18 cellular contexts compared by ENCODE assay signal in the genomic region with DNA sequence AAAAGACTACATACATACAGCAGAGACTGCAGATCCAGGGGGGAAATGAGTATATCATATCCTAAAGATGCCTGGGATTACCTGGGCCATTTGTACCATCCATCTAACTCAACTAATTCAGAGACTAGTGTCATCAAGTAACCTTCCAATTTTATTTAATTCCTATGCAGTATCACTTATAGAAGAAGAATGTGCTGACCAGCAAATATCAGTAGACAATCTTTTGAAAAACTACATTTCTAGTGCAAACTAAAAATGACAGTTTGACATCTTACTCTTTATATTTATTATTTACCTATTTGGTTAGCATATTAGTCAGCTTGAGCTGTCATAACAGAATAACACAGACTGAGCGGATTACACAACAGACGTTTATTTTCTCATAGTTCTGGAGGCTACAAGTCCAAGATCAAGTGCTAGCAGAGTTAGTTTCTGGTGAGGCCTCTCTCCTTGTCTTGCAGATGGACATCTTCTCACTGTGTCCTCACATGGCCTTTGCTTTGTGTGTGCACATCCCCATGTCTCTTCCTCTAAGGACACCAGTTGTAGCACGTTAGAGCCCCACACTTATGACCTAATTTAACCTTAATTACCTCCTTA. TPM values are rescaled to one million over a fixed set of nuclear protein-coding genes. Genes with fewer than 3 reads are reported as not detected.
DNase-seq lines count a peak whose midpoint lies in the region; ATAC-seq and TF ChIP-seq lines count a peak whose summit lies in the region.
"Had no signal": no experiment of that assay in that cellular context is flagged by ENCODE, and none has a peak within 500 bp of the region (broad histone marks: within the 10 kb centered on the region; RNA-seq: fewer than 3 reads in every experiment).

No MANE protein-coding gene starts in this region.

- no peaks in the 10 kb centered on the region for H3F3A ChIP-seq in PC-3 (ENCODE audit: low read length, unreplicated experiment)

- TF ChIP-seq CTCF in A673 (conservative IDR thresholded peaks at IDR 0.05; ENCODE audit: low read depth, low read length), result no peak
- no peak for TF ChIP-seq CTCF in PC-3 (conservative IDR thresholded peaks at IDR 0.05; ENCODE audit: low read depth, low read length)
- no peak for TF ChIP-seq CTCF in cardiac fibroblast (IDR thresholded peaks at IDR 0.05; ENCODE audit: low read depth, low read length)

- H2BK120ac ChIP-seq in mesenchymal stem cell (ENCODE audit: low read depth, low read length), result no peak overlapping the region

- peak overlapping the region; percentile 9; the same call in 1 of the 2 replicates for H3K4me2 ChIP-seq in PC-3 (ENCODE audit: low read length)
- H3K4me2 ChIP-seq in mesenchymal stem cell (ENCODE audit: low read length, poor library complexity, severe bottlenecking), result no peak overlapping the region
- H3K4me2 ChIP-seq: BLaER1 treated with 17β-estradiol and CSF1 and Interleukin-3, amounts not matched to agents 10 nM and 100 nM had no signal

- H2BK15ac ChIP-seq in mesenchymal stem cell (ENCODE audit: low read depth, poor library complexity, severe bottlenecking), result no peak overlapping the region

- 82% methylated on average over 3 of the region's 3 CpGs for WGBS in mesenchymal stem cell

- H2BK12ac ChIP-seq in mesenchymal stem cell (ENCODE audit: low read length in 2 of 2), result no peak overlapping the region

- peak overlapping the region; percentile 99 for H3K27ac ChIP-seq in A673 (ENCODE audit: low read depth, low read length, poor library complexity, severe bottlenecking)
- peak overlapping the region; percentile 17; the same call in 1 of the 2 replicates for H3K27ac ChIP-seq in PC-3 (ENCODE audit: low read length)
- H3K27ac ChIP-seq in mesenchymal stem cell (ENCODE audit: low read length, poor library complexity, severe bottlenecking), result no peak overlapping the region
- H3K27ac ChIP-seq: BLaER1 treated with 17β-estradiol and CSF1 and Interleukin-3, amounts not matched to agents 10 nM and 100 nM had no signal

- no peak overlapping the region for H2AK5ac ChIP-seq in mesenchymal stem cell (ENCODE audit: low read length, severe bottlenecking)

- no peaks in the 10 kb centered on the region for H3K4me1 Mint-ChIP-seq in effector memory CD8-positive, alpha-beta T cell (ENCODE audit: low read depth in 2 of 2)

- H4K20me1 ChIP-seq in PC-3 (ENCODE audit: low read length), result no peaks in the 10 kb centered on the region
- H4K20me1 ChIP-seq: BLaER1 treated with 17β-estradiol and CSF1 and Interleukin-3, amounts not matched to agents 10 nM and 100 nM had no signal

- no peak overlapping the region for H4K8ac ChIP-seq in mesenchymal stem cell (ENCODE audit: low read length)

- H3K4me3 Mint-ChIP-seq in effector memory CD8-positive, alpha-beta T cell, result no peak overlapping the region
- H3K4me3 Mint-ChIP-seq: CD4-positive, alpha-beta T cell had no signal

- H3K9me3 Mint-ChIP-seq in effector memory CD8-positive, alpha-beta T cell, result no peaks in the 10 kb centered on the region
- H3K9me3 Mint-ChIP-seq: CD4-positive, alpha-beta T cell had no signal

- CTCF ChIA-PET in A673 (lab: Charles Lee), result no interaction called here
- CTCF ChIA-PET in PC-3 (lab: Charles Lee), result no interaction called here

- H4K91ac ChIP-seq in mesenchymal stem cell (ENCODE audit: low read length), result no peak overlapping the region

- DNase-seq in A673 (ENCODE audit: low spot score), result no peak
- DNase-seq in PC-3, result peak; percentile 72
- peak; percentile 10 to 52 for DNase-seq in cardiac fibroblast (ENCODE audit: low read depth in 2 of 2)
- DNase-seq in mesenchymal stem cell, result peak; percentile 56
- no peak for DNase-seq in cardiac septum (ENCODE audit: low spot score)
- DNase-seq in NCI-H1694 (lab: John Stamatoyannopoulos, UW), result no peak
- DNase-seq in effector memory CD8-positive, alpha-beta T cell, result no peak
- DNase-seq: AML-193; CD4-positive, alpha-beta T cell; MV-4-11; NCI-H1105; NCI-H1436 treated with DMSO at 0.1 percent for 48 hours; NCI-H1930; NCI-H446 treated with DMSO at 0.1 percent for 48 hours; NCI-H526 treated with DMSO at 0.1 percent for 48 hours; RPMI8226; SHP77 had no signal

- no peak overlapping the region for H3K4ac ChIP-seq in mesenchymal stem cell (ENCODE audit: low read depth in 1 of 2, low read length in 2 of 2)

- H3K9me3 ChIP-seq in A673 (ENCODE audit: low read depth, low read length, poor library complexity, severe bottlenecking) (no peaks in the 10 kb centered on the region), PC-3 (ENCODE audit: low read length) (no peaks in the 10 kb centered on the region), mesenchymal stem cell (ENCODE audit: control insufficient read depth, low read length) (no peaks in the 10 kb centered on the region)
- H3K9me3 ChIP-seq: BLaER1 treated with 17β-estradiol and CSF1 and Interleukin-3, amounts not matched to agents 10 nM and 100 nM had no signal

- H3K36me3 Mint-ChIP-seq in effector memory CD8-positive, alpha-beta T cell (ENCODE audit: insufficient read depth), result peaks cover 4% of the 10 kb centered on the region

- BruUV-seq in A673 (replicated peaks; lab: Mats Ljungman, UMichigan) (no TSS peak), PC-3 (replicated peaks; lab: Mats Ljungman, UMichigan) (no TSS peak)

- H3K27ac Mint-ChIP-seq in effector memory CD8-positive, alpha-beta T cell, result no peak overlapping the region
- H3K27ac Mint-ChIP-seq: CD4-positive, alpha-beta T cell had no signal

- no peaks in the 10 kb centered on the region for H3K79me2 ChIP-seq in PC-3 (ENCODE audit: low read length)

- H3K36me3 ChIP-seq in A673 (ENCODE audit: insufficient read depth, low read length, poor library complexity, severe bottlenecking) (no peaks in the 10 kb centered on the region), PC-3 (ENCODE audit: low read depth, low read length) (no peaks in the 10 kb centered on the region), mesenchymal stem cell (ENCODE audit: control insufficient read depth in 1 of 2, insufficient read depth in 2 of 2, low read depth in 1 of 2, low read length in 2 of 2) (no peaks in the 10 kb centered on the region)
- H3K36me3 ChIP-seq: BLaER1 treated with 17β-estradiol and CSF1 and Interleukin-3, amounts not matched to agents 10 nM and 100 nM had no signal

- no peak overlapping the region for H3K23ac ChIP-seq in mesenchymal stem cell (ENCODE audit: low read length in 2 of 2)

- H3K27me3 Mint-ChIP-seq in effector memory CD8-positive, alpha-beta T cell, result no peaks in the 10 kb centered on the region
- H3K27me3 Mint-ChIP-seq: CD4-positive, alpha-beta T cell had no signal

- H3K9ac ChIP-seq in PC-3 (ENCODE audit: low read length) (no peak overlapping the region), mesenchymal stem cell (ENCODE audit: low read length) (no peak overlapping the region)
- H3K9ac ChIP-seq: BLaER1 treated with 17β-estradiol and CSF1 and Interleukin-3, amounts not matched to agents 10 nM and 100 nM had no signal

- peaks cover 84% of the 10 kb centered on the region for H3K4me1 ChIP-seq in A673 (ENCODE audit: insufficient read depth, low read length, poor library complexity, severe bottlenecking)
- H3K4me1 ChIP-seq in PC-3 (ENCODE audit: insufficient read depth, low read length), result peaks cover 25% of the 10 kb centered on the region
- no peaks in the 10 kb centered on the region for H3K4me1 ChIP-seq in mesenchymal stem cell (ENCODE audit: control insufficient read depth, insufficient read depth, low read depth, low read length)
- H3K4me1 ChIP-seq: BLaER1 treated with 17β-estradiol and CSF1 and Interleukin-3, amounts not matched to agents 10 nM and 100 nM had no signal

- no peaks in the 10 kb centered on the region for H3K27me3 ChIP-seq in A673 (replicated peaks; ENCODE audit: insufficient read depth, low read depth, low read length, poor library complexity)
- H3K27me3 ChIP-seq in PC-3 (ENCODE audit: low read length), result no peaks in the 10 kb centered on the region
- H3K27me3 ChIP-seq in mesenchymal stem cell (ENCODE audit: control insufficient read depth in 1 of 2, insufficient read depth in 1 of 2, low read length in 2 of 2), result no peaks in the 10 kb centered on the region
- H3K27me3 ChIP-seq: BLaER1 treated with 17β-estradiol and CSF1 and Interleukin-3, amounts not matched to agents 10 nM and 100 nM had no signal

- no peaks in the 10 kb centered on the region for H3K79me1 ChIP-seq in mesenchymal stem cell (replicated peaks; ENCODE audit: low read length, poor library complexity, severe bottlenecking)

- H2AFZ ChIP-seq in PC-3 (ENCODE audit: low read length), result no peak overlapping the region
- H2AFZ ChIP-seq in mesenchymal stem cell (ENCODE audit: low read depth, low read length), result no peak overlapping the region

- H3K4me3 ChIP-seq in A673 (ENCODE audit: low read depth, low read length, poor library complexity, severe bottlenecking) (no peak overlapping the region), PC-3 (ENCODE audit: low read length) (no peak overlapping the region), cardiac fibroblast (replicated peaks in 1 of 2; ENCODE audit: low read depth in 2 of 2, low read length in 2 of 2) (no peak overlapping the region), mesenchymal stem cell (ENCODE audit: insufficient read depth in 1 of 2, low read depth in 1 of 2, low read length in 2 of 2) (no peak overlapping the region)
- H3K4me3 ChIP-seq: BLaER1 treated with 17β-estradiol and CSF1 and Interleukin-3, amounts not matched to agents 10 nM and 100 nM had no signal

- no peak overlapping the region for H2BK5ac ChIP-seq in mesenchymal stem cell (ENCODE audit: low read depth, low read length, poor library complexity, severe bottlenecking)

- POLR2A ChIA-PET in A673 (lab: Charles Lee; ENCODE audit: low non-redundant PET) (no interaction called here), PC-3 (lab: Charles Lee; ENCODE audit: unreplicated experiment) (no interaction called here)

- no peak overlapping the region for H3K18ac ChIP-seq in mesenchymal stem cell (ENCODE audit: low read depth in 1 of 2, low read length in 2 of 2)

- ATAC-seq in PC-3, result peak; percentile 66
- ATAC-seq in effector memory CD8-positive, alpha-beta T cell (replicated peaks), result no peak

- no peak overlapping the region for H3K14ac ChIP-seq in mesenchymal stem cell (ENCODE audit: low read length in 2 of 2)

- intact Hi-C loops in A673 (cut with micrococcal nuclease; ENCODE audit: unreplicated experiment) (loop anchor here (10.0 kb wide), 1 partner anchor 256 kb away; no protein-coding TSS in a partner anchor), PC-3 (cut with micrococcal nuclease) (no loop called here), cardiac septum (cut with DNase I) (no loop called here)

- H3K9me2 ChIP-seq in PC-3 (replicated peaks; ENCODE audit: low read length), result no peaks in the 10 kb centered on the region

RNA-seq across cellular contexts. Expression of gene NCKAP5, which starts 47.0 kb away (rescaled TPM):
- total RNA-seq in A673 (2021) (26.6 and 33.1 TPM in 2 replicates), PC-3 (2014; rRNA removed) (3.2 and 4.8 TPM in 2 replicates), cardiac septum (10.6 TPM)
- polyA plus RNA-seq in mesenchymal stem cell (2013, experiment 1 of 2), result 2.4 TPM
- 2.5 TPM for polyA plus RNA-seq in mesenchymal stem cell (2013, experiment 2 of 2)
- total RNA-seq: CD4-positive, alpha-beta T cell had no signal

Comparison
In these comparisons a context has a peak if more than half of its experiments do, and no peak if none do; other contexts are left out.
1. DNase-seq: peak in PC-3 (single experiment), cardiac fibroblast (2 of 2) and mesenchymal stem cell (single experiment); none in A673 (single experiment), cardiac septum (single experiment), NCI-H1694 (single experiment) and effector memory CD8-positive, alpha-beta T cell (0 of 3).